19 cellular contexts compared by ENCODE assay signal in the genomic region with DNA sequence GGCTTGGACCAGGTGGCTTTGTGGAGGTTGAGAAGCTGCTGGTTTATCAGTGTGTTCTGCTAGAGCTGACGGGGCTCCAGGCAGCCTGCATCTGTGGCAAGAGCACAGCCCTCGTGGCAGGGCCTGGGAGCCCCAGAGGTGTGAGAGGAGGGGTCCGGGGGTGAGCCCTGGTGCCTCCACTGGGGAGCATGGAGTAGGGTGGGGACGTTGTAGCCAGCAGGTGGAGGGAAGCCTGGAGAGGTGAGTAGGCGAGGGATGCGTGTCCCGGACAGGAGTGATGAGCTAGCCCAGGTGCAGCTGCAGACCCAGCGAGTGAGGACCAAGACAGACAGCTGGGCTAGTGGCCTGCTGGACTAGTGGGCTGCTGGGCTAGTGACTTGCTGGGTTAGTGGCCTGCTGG. TPM values are rescaled to one million over a fixed set of nuclear protein-coding genes. Genes with fewer than 3 reads are reported as not detected.
A peak's percentile ranks its signal among the peaks of the same experiment; 100 is the strongest.
DNase-seq lines count a peak whose midpoint lies in the region; ATAC-seq, FAIRE-seq and TF ChIP-seq lines count a peak whose summit lies in the region.
"Had no signal": no experiment of that assay in that cellular context is flagged by ENCODE, and none has a peak within 500 bp of the region (broad histone marks: within the 10 kb centered on the region; RNA-seq: fewer than 3 reads in every experiment).

No MANE protein-coding gene starts in this region.

- no peak overlapping the region for H4K5ac ChIP-seq in H9 (ENCODE audit: insufficient read length, low read depth, low read length)
- H4K5ac ChIP-seq in H1 (ENCODE audit: insufficient read length, low read depth, low read length): no peak overlapping the region

- no peak overlapping the region for H3K4me2 ChIP-seq in H9 (ENCODE audit: insufficient read depth, insufficient read length, low read length)
- H3K4me2 ChIP-seq in H1 (ENCODE audit: insufficient read depth in 1 of 2, low read depth in 2 of 2, low read length in 2 of 2): no peak overlapping the region

- CTCF ChIA-PET in H1 (lab: Charles Lee; ENCODE audit: partially characterized antibody): interaction anchor here (1.4 kb wide), 1 partner anchor 11 kb away, joined by 3 read pairs; no protein-coding TSS in a partner anchor

- H2BK5ac ChIP-seq in H9 (ENCODE audit: insufficient read length, low read length): no peak overlapping the region
- no peak overlapping the region for H2BK5ac ChIP-seq in H1 (ENCODE audit: low read depth, low read length)

- no peak for TF ChIP-seq EP300 in H1 (IDR thresholded peaks at IDR 0.05; ENCODE audit: borderline replicate concordance in 1 of 2, low read depth in 2 of 2, low read length in 2 of 2)

- intact Hi-C loops in upper lobe of right lung (cut with DNase I): no loop called here

- H2BK120ac ChIP-seq in H9 (ENCODE audit: low read depth, low read length, poor library complexity, severe bottlenecking): no peak overlapping the region
- H2BK120ac ChIP-seq in H1 (replicated peaks; ENCODE audit: low read depth, low read length): no peak overlapping the region

- H3K4me3 Mint-ChIP-seq in H9: no peak overlapping the region
- H3K4me3 Mint-ChIP-seq: CD4-positive, alpha-beta memory T cell had no signal

- no peak for FAIRE-seq in H1 (lab: Jason Lieb, UNC)
- FAIRE-seq: A204.1, D721Med, K562 had no signal

- no peaks in the 10 kb centered on the region for H3K79me1 ChIP-seq in H9 (ENCODE audit: insufficient read depth, low read depth, low read length, poor library complexity, severe bottlenecking)
- H3K79me1 ChIP-seq in H1 (ENCODE audit: low read depth, low read length): no peaks in the 10 kb centered on the region

- H2BK12ac ChIP-seq in H9 (ENCODE audit: insufficient read length, low read depth, low read length) (no peak overlapping the region), H1 (ENCODE audit: low read depth, low read length) (peak overlapping the region; percentile 53; the same call in 1 of the 2 replicates)

- TF ChIP-seq RAD21 in H1 (IDR thresholded peaks at IDR 0.05 in 1 of 2, conservative IDR thresholded peaks at IDR 0.05 in 1 of 2; ENCODE audit: low read depth in 2 of 2, low read length in 2 of 2): no peak

- no CpG with 5 or more reads among the region's 8 CpGs for WGBS in H9 (ENCODE audit: extremely low coverage, insufficient read length, low lambda C conversion rate)
- 91% methylated on average over 7 of the region's 8 CpGs; no CpG with 5 or more reads in 1 of the 2 experiments for WGBS in H1 (ENCODE audit: extremely low coverage in 1 of 2, insufficient coverage in 1 of 2, insufficient read length in 1 of 2, insufficient replicate concordance in 2 of 2, low coverage in 1 of 2, low lambda C conversion rate in 2 of 2, missing lambda C conversion rate in 1 of 2), 2 experiments

- H3K27me3 Mint-ChIP-seq in H9 (ENCODE audit: low read depth): peaks cover 14% of the 10 kb centered on the region

- H3K9me3 ChIP-seq in H9 (ENCODE audit: control insufficient read depth, low read depth, low read length) (no peaks in the 10 kb centered on the region), H1 (ENCODE audit: insufficient read depth in 2 of 2, low read depth in 1 of 2, low read length in 1 of 2) (no peaks in the 10 kb centered on the region), upper lobe of right lung (no peaks in the 10 kb centered on the region)
- H3K9me3 ChIP-seq: BE2C had no signal

- ATAC-seq in upper lobe of right lung (peak; percentile 7), HG02981 (IDR thresholded peaks at IDR 0.05; ENCODE audit: unreplicated experiment) (no peak), GM18505 (IDR thresholded peaks at IDR 0.05; ENCODE audit: unreplicated experiment) (no peak)
- ATAC-seq: K562 had no signal

- H3K79me2 ChIP-seq in H9 (ENCODE audit: insufficient read depth, low read length): no peaks in the 10 kb centered on the region
- no peaks in the 10 kb centered on the region for H3K79me2 ChIP-seq in H1 (ENCODE audit: control insufficient read depth in 1 of 2, insufficient read depth in 2 of 2, low read length in 2 of 2)

- H3K14ac ChIP-seq in H9 (ENCODE audit: insufficient read depth, low read length): 0 out of 2 replicates have a peak overlapping the region, but pooled peaks have one; percentile 14
- no peak overlapping the region for H3K14ac ChIP-seq in H1 (ENCODE audit: insufficient read length)

- H4K8ac ChIP-seq in H9 (replicated peaks; ENCODE audit: insufficient read length, low read depth, low read length) (no peak overlapping the region), H1 (ENCODE audit: extremely low read depth, insufficient read depth, low read length) (peak overlapping the region; percentile 63; the same call in 1 of the 2 replicates)

- no peak overlapping the region for H3K9ac ChIP-seq in H9 (ENCODE audit: extremely low read depth, insufficient read length, low read length)
- no peak overlapping the region for H3K9ac ChIP-seq in H1 (replicated peaks in 1 of 4; ENCODE audit: extremely low read depth in 1 of 4, low read depth in 3 of 4, low read length in 3 of 4)

- 0 out of 5 replicates have a peak, but pooled peaks cover 0 to 2% of the 10 kb centered on the region in 2 experiments for H3K9me3 Mint-ChIP-seq in H9
- H3K9me3 Mint-ChIP-seq: CD4-positive, alpha-beta memory T cell had no signal

- no peak overlapping the region for H3K4me3 ChIP-seq in H1 (ENCODE audit: extremely low read depth in 1 of 4, insufficient read depth in 2 of 4, low read depth in 3 of 4, low read length in 4 of 4)
- H3K4me3 ChIP-seq in upper lobe of right lung: no peak overlapping the region
- H3K4me3 ChIP-seq: K562 had no signal

- TF ChIP-seq CTCF in H9 (conservative IDR thresholded peaks at IDR 0.05): no peak
- no peak for TF ChIP-seq CTCF in H1 (IDR thresholded peaks at IDR 0.05; ENCODE audit: control extremely low read depth in 1 of 3, insufficient read depth in 1 of 3, low read depth in 1 of 3, low read length in 3 of 3)
- TF ChIP-seq CTCF in upper lobe of right lung (IDR thresholded peaks at IDR 0.05): no peak

- H3K27me3 ChIP-seq in H9 (ENCODE audit: insufficient read depth, low read length) (no peaks in the 10 kb centered on the region), H1 (replicated peaks in 1 of 4; ENCODE audit: control insufficient read depth in 3 of 4, extremely low read depth in 1 of 4, insufficient read depth in 3 of 4, low read length in 3 of 4) (peaks cover 0 to 4% (median 0%) of the 10 kb centered on the region in 4 experiments; a peak in 1 of 7 replicates), upper lobe of right lung (no peaks in the 10 kb centered on the region)
- H3K27me3 ChIP-seq: BE2C had no signal

- peaks cover 0 to 2% (median 0%) of the 10 kb centered on the region in 3 experiments; a peak in 1 of 7 replicates for H3K36me3 Mint-ChIP-seq in H9 (ENCODE audit: insufficient read depth in 1 of 3, low read depth in 3 of 3)
- H3K36me3 Mint-ChIP-seq: CD4-positive, alpha-beta memory T cell had no signal

- H3K56ac ChIP-seq in H9 (ENCODE audit: insufficient read length, low read depth, low read length) (no peak overlapping the region), H1 (replicated peaks; ENCODE audit: insufficient read length, low read depth, low read length) (no peak overlapping the region)

- H2AFZ ChIP-seq in H9 (ENCODE audit: low read length) (no peak overlapping the region), H1 (ENCODE audit: low read length) (no peak overlapping the region)

- H4K91ac ChIP-seq in H9 (ENCODE audit: insufficient read length, low read depth, low read length) (no peak overlapping the region), H1 (replicated peaks; ENCODE audit: insufficient read length, low read length) (no peak overlapping the region)

- H3K23ac ChIP-seq in H9 (ENCODE audit: insufficient read length, low read depth, low read length) (no peak overlapping the region), H1 (ENCODE audit: insufficient read length) (no peak overlapping the region)

- H3K4me1 ChIP-seq in H9 (ENCODE audit: insufficient read depth, low read length): no peaks in the 10 kb centered on the region
- peaks cover 0 to 18% (median 8%) of the 10 kb centered on the region in 4 experiments; a peak in 5 of 7 replicates for H3K4me1 ChIP-seq in H1 (replicated peaks in 1 of 4; ENCODE audit: control insufficient read depth in 3 of 4, insufficient read depth in 4 of 4, low read length in 3 of 4)
- H3K4me1 ChIP-seq in upper lobe of right lung: no peaks in the 10 kb centered on the region
- H3K4me1 ChIP-seq: BE2C had no signal

- TF ChIP-seq POLR2A in H1 (IDR thresholded peaks at IDR 0.05; ENCODE audit: control extremely low read depth in 1 of 2, low read depth in 2 of 2, low read length in 2 of 2) (no peak), GM18505 (IDR thresholded peaks at IDR 0.05; ENCODE audit: borderline replicate concordance, extremely low read depth, insufficient read depth, insufficient read length) (no peak)

- no peak overlapping the region for H3K18ac ChIP-seq in H9 (ENCODE audit: insufficient read length, low read depth, low read length)
- H3K18ac ChIP-seq in H1 (ENCODE audit: extremely low read depth, low read length): no peak overlapping the region

- POLR2A ChIA-PET in H1 (lab: Charles Lee; ENCODE audit: partially characterized antibody): no interaction called here

- H4K20me1 ChIP-seq in H9 (ENCODE audit: control insufficient read depth, insufficient read depth, insufficient read length) (no peaks in the 10 kb centered on the region), H1 (replicated peaks in 1 of 2; ENCODE audit: control insufficient read depth in 1 of 2, insufficient read depth in 2 of 2, low read length in 2 of 2) (no peaks in the 10 kb centered on the region)

- H3K4me1 Mint-ChIP-seq in H9: peaks cover 38 to 49% of the 10 kb centered on the region in 2 experiments

- H3K36me3 ChIP-seq in H1 (ENCODE audit: control insufficient read depth in 2 of 4, insufficient read depth in 4 of 4, low read length in 3 of 4) (no peaks in the 10 kb centered on the region), upper lobe of right lung (no peaks in the 10 kb centered on the region)
- H3K36me3 ChIP-seq: BE2C had no signal

- DNase-seq in DMS53 (lab: John Stamatoyannopoulos, UW) (peak; percentile 67), H9 (no peak), H1 (ENCODE audit: low read depth in 1 of 2, low spot score in 2 of 2) (no peak), upper lobe of right lung (no peak), SHP77 treated with DMSO at 0.1 percent for 48 hours (lab: John Stamatoyannopoulos, UW) (no peak)
- DNase-seq: CD4-positive, alpha-beta memory T cell; COR-L47; DMS153; GF-D8; H7 had no signal

- no peak overlapping the region for H3K27ac ChIP-seq in H9 (ENCODE audit: insufficient read length, low read depth, low read length)
- no peak overlapping the region for H3K27ac ChIP-seq in H1 (ENCODE audit: low read depth, low read length)
- no peak overlapping the region for H3K27ac ChIP-seq in upper lobe of right lung
- H3K27ac ChIP-seq: C4-2B, HL-60 had no signal

- no peak overlapping the region for H2BK15ac ChIP-seq in H9 (ENCODE audit: low read depth, low read length)
- H2BK15ac ChIP-seq in H1 (ENCODE audit: low read length): peak overlapping the region; percentile 31; the same call in 1 of the 2 replicates

- H2BK20ac ChIP-seq in H9 (ENCODE audit: low read depth, low read length, poor library complexity, severe bottlenecking) (no peak overlapping the region), H1 (ENCODE audit: low read length) (no peak overlapping the region)

- H2AK5ac ChIP-seq in H9 (ENCODE audit: insufficient read length, low read length) (no peak overlapping the region), H1 (ENCODE audit: low read depth, low read length) (no peak overlapping the region)

- no peak overlapping the region for H3T11ph ChIP-seq in H9 (ENCODE audit: low read length)

- H3K4ac ChIP-seq in H9 (ENCODE audit: low read depth, low read length) (no peak overlapping the region), H1 (replicated peaks; ENCODE audit: insufficient read length, low read depth, low read length) (no peak overlapping the region)

- H3K27ac Mint-ChIP-seq in H9: peak overlapping the region in 1 of 3 experiments; percentile 54; a peak in 2 of 7 replicates

- H3K23me2 ChIP-seq in H9 (ENCODE audit: insufficient read length, low read depth, low read length, poor library complexity, severe bottlenecking): no peaks in the 10 kb centered on the region
- no peaks in the 10 kb centered on the region for H3K23me2 ChIP-seq in H1 (ENCODE audit: low read depth, low read length)

RNA-seq across cellular contexts. Expression of gene SLC7A9, which starts 51.0 kb away (rescaled TPM):
- not detected in 2 replicates for total RNA-seq in H9 (2021)
- not detected in 2 replicates for total RNA-seq in H1 (2021; fragmentation: NEBNext Ultra II Directional; extraction: Animal tissue kit (Norgen Biotek cat#: 25700))
- polyA plus RNA-seq in H1 (2011; rRNA removed): 0.08 and 0.15 TPM in 2 replicates
- polyA plus RNA-seq in H1 (2011; cell fraction: cytosol; rRNA removed): 0.06 TPM
- polyA plus RNA-seq in H1 (2011; cell fraction: nucleus; rRNA removed): 0.47 TPM
- 0.09 TPM in 1 of 4 replicates, not detected in the others for polyA plus RNA-seq in H1 (2012, experiment 1 of 2)
- polyA plus RNA-seq in H1 (2012, experiment 2 of 2): not detected
- 0.04 TPM for polyA plus RNA-seq in H1 (2013, experiment 1 of 2)
- polyA plus RNA-seq in H1 (2013, experiment 2 of 2): 0.06 TPM
- polyA minus RNA-seq in H1 (2011; rRNA and poly(A)+ RNA removed): not detected in 2 replicates
- polyA minus RNA-seq in H1 (2011; cell fraction: cytosol; rRNA and poly(A)+ RNA removed): not detected
- not detected for polyA minus RNA-seq in H1 (2011; cell fraction: nucleus; rRNA and poly(A)+ RNA removed)
- total RNA-seq in upper lobe of right lung: 0.46 TPM
- total RNA-seq: H7, K562 had no signal
- polyA plus RNA-seq: AG04450; CD4-positive, alpha-beta memory T cell; K562 had no signal
